ENCODE assay signal across 7 cellular contexts in the genomic region with DNA sequence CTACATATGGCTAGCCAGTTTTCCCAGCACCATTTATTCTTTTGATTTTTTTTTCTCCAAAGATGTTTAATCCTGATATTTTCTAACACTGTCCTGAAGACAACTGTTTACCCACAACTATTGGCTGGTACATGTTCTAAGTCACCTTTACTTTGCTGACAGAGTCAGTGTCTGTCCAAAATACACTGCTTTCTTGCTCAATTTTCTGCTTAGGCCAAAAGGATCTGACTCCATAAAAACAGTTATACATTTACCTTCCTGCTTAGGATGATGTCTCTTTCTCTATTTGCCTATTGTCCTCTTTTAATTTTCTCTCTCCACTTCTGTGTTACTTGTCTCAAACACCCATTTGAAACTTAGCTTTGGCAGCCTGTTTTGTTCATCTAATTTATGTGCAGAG. TPM values are rescaled to one million over a fixed set of nuclear protein-coding genes. Genes with fewer than 3 reads are reported as not detected.
"Had no signal": no experiment of that assay in that cellular context is flagged by ENCODE, and none has a peak within 500 bp of the region (broad histone marks: within the 10 kb centered on the region; RNA-seq: fewer than 3 reads in every experiment).

No MANE protein-coding gene starts in this region.

- H3K4me3 ChIP-seq: GM23338 had no signal

- ATAC-seq: GM23338 had no signal

- DNase-seq: H9, HCEC 1CT, KBM-7 had no signal

- H3K27ac Mint-ChIP-seq: GM23338, H9, IgD-negative memory B cell had no signal

- H3K4me3 Mint-ChIP-seq: GM23338, H9, IgD-negative memory B cell had no signal

- H3K4me1 Mint-ChIP-seq: GM23338, H9, IgD-negative memory B cell had no signal

RNA-seq across cellular contexts. Expression of a gene that starts 3.2 kb away (rescaled TPM):
- total RNA-seq: GM23338, H1, H9 had no signal

RNA-seq across cellular contexts. Expression of a gene that starts 28.1 kb away (rescaled TPM):
- total RNA-seq: GM23338, H1, H9, HT-29 had no signal

RNA-seq across cellular contexts. Expression of a gene that starts 58.6 kb away (rescaled TPM):
- total RNA-seq: GM23338, H1, H9, HT-29 had no signal
